In genomic region chr20:50092436-50092835, GRCh38 we compare ENCODE assay signal across 22 cellular contexts. TPM values are rescaled to one million over a fixed set of nuclear protein-coding genes. Genes with fewer than 3 reads are reported as not detected.
A peak's percentile ranks its signal among the peaks of the same experiment; 100 is the strongest.
DNase-seq lines count a peak whose midpoint lies in the region; ATAC-seq and TF ChIP-seq lines count a peak whose summit lies in the region.
"Had no signal": no experiment of that assay in that cellular context is flagged by ENCODE, and none has a peak within 500 bp of the region (broad histone marks: within the 10 kb centered on the region; RNA-seq: fewer than 3 reads in every experiment).

No MANE protein-coding gene starts in this region.

- peaks cover 7% of the 10 kb centered on the region for H3K4me1 ChIP-seq in mammary epithelial cell (ENCODE audit: insufficient read depth, low read length)
- H3K4me1 ChIP-seq in adipocyte (ENCODE audit: control insufficient read depth, insufficient read depth, low read length) = peaks cover 26% of the 10 kb centered on the region
- peaks cover 0 to 16% (median 2%) of the 10 kb centered on the region in 4 donors for H3K4me1 ChIP-seq in transverse colon
- peaks cover 0 to 45% (median 14%) of the 10 kb centered on the region in 4 donors for H3K4me1 ChIP-seq in stomach

- TF ChIP-seq POLR2A in transverse colon (IDR thresholded peaks at IDR 0.05) (no peak), stomach (IDR thresholded peaks at IDR 0.05) (no peak)

- peaks cover 21% of the 10 kb centered on the region for H3K4me1 Mint-ChIP-seq in MCF 10A (ENCODE audit: insufficient read depth, unreplicated experiment)

- WGBS in mammary epithelial cell (ENCODE audit: low coverage, missing lambda C conversion rate) = 72% methylated on average over 4 of the region's 4 CpGs
- WGBS in transverse colon (ENCODE audit: low coverage in 1 of 2), 2 donors = 41 to 57% methylated on average over 2 to 4 of the region's 4 CpGs
- WGBS in stomach, 5 donors = 59 to 80% (median 79%) methylated on average over 4 of the region's 4 CpGs

- no peak overlapping the region for H2AFZ ChIP-seq in mammary epithelial cell (ENCODE audit: low read depth, low read length)

- H3K9ac ChIP-seq in mammary epithelial cell (ENCODE audit: insufficient read depth, low read length) = no peak overlapping the region
- H3K9ac ChIP-seq in adipocyte (ENCODE audit: low read length) = no peak overlapping the region

- no peak overlapping the region for H3K27ac Mint-ChIP-seq in MCF 10A (ENCODE audit: low read depth, unreplicated experiment)
- H3K27ac Mint-ChIP-seq: CD4-positive, alpha-beta T cell had no signal

- dilution Hi-C loops in mammary epithelial cell (cut with HindIII; ENCODE audit: low sequenced_read_pairs) = loop anchor here (5.0 kb wide), 2 partner anchors 55 to 70 kb away; no protein-coding TSS in a partner anchor

- BruUV-seq in MCF 10A (replicated peaks; lab: Mats Ljungman, UMichigan) (no TSS peak), mammary epithelial cell (replicated peaks; lab: Mats Ljungman, UMichigan) (no TSS peak)

- no peaks in the 10 kb centered on the region for H3K9me3 Mint-ChIP-seq in MCF 10A (ENCODE audit: unreplicated experiment)
- H3K9me3 Mint-ChIP-seq: CD4-positive, alpha-beta T cell had no signal

- H4K20me1 ChIP-seq in mammary epithelial cell (ENCODE audit: insufficient read depth, low read length) = no peaks in the 10 kb centered on the region

- no peak overlapping the region for H3K27ac ChIP-seq in mammary epithelial cell (ENCODE audit: insufficient read depth, low read depth, low read length)
- peak overlapping the region in 3 of 4 donors; percentile 35 to 57 (median 36) for H3K27ac ChIP-seq in transverse colon
- peak overlapping the region in 1 of 5 donors; percentile 58 for H3K27ac ChIP-seq in stomach
- H3K27ac ChIP-seq: A549, SJSA1 had no signal

- H3K27me3 ChIP-seq in mammary epithelial cell (ENCODE audit: insufficient read depth, low read length) (no peaks in the 10 kb centered on the region), adipocyte (replicated peaks; ENCODE audit: control insufficient read depth, insufficient read depth, low read length) (no peaks in the 10 kb centered on the region), transverse colon (no peaks in the 10 kb centered on the region), stomach (no peaks in the 10 kb centered on the region)
- H3K27me3 ChIP-seq: dorsolateral prefrontal cortex, esophagus muscularis mucosa, SJSA1 had no signal

- TF ChIP-seq EP300 in transverse colon (IDR thresholded peaks at IDR 0.05; ENCODE audit: low read depth) (no peak), stomach (IDR thresholded peaks at IDR 0.05) (no peak)

- H3K9me3 ChIP-seq in mammary epithelial cell (replicated peaks; ENCODE audit: insufficient read depth, low read length) = no peaks in the 10 kb centered on the region
- no peaks in the 10 kb centered on the region for H3K9me3 ChIP-seq in adipocyte (ENCODE audit: control insufficient read depth, low read length)
- H3K9me3 ChIP-seq in transverse colon = no peaks in the 10 kb centered on the region
- no peaks in the 10 kb centered on the region for H3K9me3 ChIP-seq in stomach
- H3K9me3 ChIP-seq: A549, esophagus muscularis mucosa, SJSA1 had no signal

- ATAC-seq in HG03432 (IDR thresholded peaks at IDR 0.05; ENCODE audit: unreplicated experiment) (no peak), HG03565 (IDR thresholded peaks at IDR 0.05; ENCODE audit: unreplicated experiment) (no peak)
- ATAC-seq: A549 had no signal

- intact Hi-C loops in MCF 10A (cut with micrococcal nuclease) (no loop called here), mammary epithelial cell (cut with micrococcal nuclease) (no loop called here), transverse colon (cut with DNase I; ENCODE audit: low total_unique reads) (loop anchor here (2.0 kb wide), 1 partner anchor 70 kb away; no protein-coding TSS in a partner anchor), stomach (cut with DNase I; ENCODE audit: low total_unique reads) (no loop called here)

- H3K27me3 Mint-ChIP-seq in MCF 10A (ENCODE audit: insufficient read depth, unreplicated experiment) = no peaks in the 10 kb centered on the region
- H3K27me3 Mint-ChIP-seq: CD4-positive, alpha-beta T cell had no signal

- peaks cover 89% of the 10 kb centered on the region for H3K79me2 ChIP-seq in mammary epithelial cell (ENCODE audit: insufficient read depth, low read length)

- peak; percentile 34 for DNase-seq in MCF 10A (ENCODE audit: unreplicated experiment)
- no peak for DNase-seq in mammary epithelial cell
- peak; percentile 71 for DNase-seq in adipocyte (ENCODE audit: low read depth)
- peak; percentile 54 for DNase-seq in iris pigment epithelial cell (ENCODE audit: low read depth)
- DNase-seq in transverse colon = no peak
- DNase-seq in stomach = no peak
- DNase-seq: activated CD4-positive, CD25-positive, alpha-beta regulatory T cell treated with anti-CD3 and anti-CD28 coated beads, Interleukin-2, amount 50 U/mL, for 72 hours; activated CD8-positive, alpha-beta memory T cell treated with anti-CD3 and anti-CD28 coated beads, Interleukin-2, amount 50 U/mL, for 48 hours; activated naive CD4-positive, alpha-beta T cell treated with anti-CD3 and anti-CD28 coated beads, Interleukin-2, amount 50 U/mL, for 16 hours; CD4-positive, alpha-beta T cell; DND-41; dorsolateral prefrontal cortex; hippocampal formation; Karpas-422; NCI-H1417 treated with DMSO at 0.1 percent for 48 hours; stimulated activated CD4-positive, alpha-beta T cell treated with anti-CD3 and anti-CD28 coated beads, Interleukin-12 subunit alpha, Interleukin-12 subunit beta, amount 100 ng/mL, for 4 hours; stimulated activated naive CD4-positive, alpha-beta T cell treated with Interleukin-2 at 50 U/mL for 16 hours had no signal

- H3K4me3 Mint-ChIP-seq in MCF 10A (ENCODE audit: unreplicated experiment) = no peak overlapping the region
- H3K4me3 Mint-ChIP-seq: CD4-positive, alpha-beta T cell had no signal

- H3K4me3 ChIP-seq in mammary epithelial cell (replicated peaks in 1 of 3; ENCODE audit: insufficient read depth in 1 of 3, low read depth in 2 of 3, low read length in 3 of 3) (no peak overlapping the region), adipocyte (ENCODE audit: low read length) (no peak overlapping the region), transverse colon (no peak overlapping the region), stomach (no peak overlapping the region)
- H3K4me3 ChIP-seq: A549, dorsolateral prefrontal cortex, esophagus muscularis mucosa, SJSA1 had no signal

- H3K36me3 Mint-ChIP-seq in MCF 10A (ENCODE audit: insufficient read depth, unreplicated experiment) = peaks cover 68% of the 10 kb centered on the region

- TF ChIP-seq CTCF in MCF 10A (IDR thresholded peaks at IDR 0.05; ENCODE audit: unreplicated experiment) = no peak
- TF ChIP-seq CTCF in mammary epithelial cell (conservative IDR thresholded peaks at IDR 0.05 in 1 of 2, IDR thresholded peaks at IDR 0.05 in 1 of 2; ENCODE audit: extremely low read depth in 1 of 2, insufficient read depth in 1 of 2, low read depth in 1 of 2, low read length in 2 of 2) = no peak
- no peak for TF ChIP-seq CTCF in transverse colon (IDR thresholded peaks at IDR 0.05)
- no peak for TF ChIP-seq CTCF in stomach (IDR thresholded peaks at IDR 0.05)

- POLR2A ChIA-PET in MCF 10A (lab: Yijun Ruan, JAX) = interaction anchor here (0.5 to 12.9 kb wide), 3 partner anchors 11 to 61 kb away, joined by 3 to 177 read pairs (median 4); partner anchors contain the start of genes PEDS1 and UBE2V1

- H3K36me3 ChIP-seq in mammary epithelial cell (ENCODE audit: insufficient read depth, low read length) (peaks cover 22% of the 10 kb centered on the region), adipocyte (ENCODE audit: control insufficient read depth, insufficient read depth, low read length, severe bottlenecking) (peaks cover 62% of the 10 kb centered on the region), transverse colon (peaks cover 0 to 16% (median 3%) of the 10 kb centered on the region in 4 donors), stomach (peaks cover 10 to 76% (median 62%) of the 10 kb centered on the region in 4 donors)

- CTCF ChIA-PET in MCF 10A (lab: Yijun Ruan, JAX) (interaction anchor here (0.9 to 3.0 kb wide), 5 partner anchors 9 to 114 kb away, joined by 4 to 14 read pairs (median 5); no protein-coding TSS in a partner anchor), mammary epithelial cell (lab: Charles Lee; ENCODE audit: low non-redundant PET) (no interaction called here)

- no peak overlapping the region for H3K4me2 ChIP-seq in mammary epithelial cell (ENCODE audit: insufficient read depth, low read depth, low read length)
- H3K4me2 ChIP-seq: A549 had no signal

- in situ Hi-C loops in mammary epithelial cell (cut with MboI; ENCODE audit: low sequenced_read_pairs in 2 of 2) (no loop called here), transverse colon (cut with MboI; ENCODE audit: low pct_ligation_motif_present in 1 of 4, low pct_unique_long_range_greater_than_20kb in 1 of 4, low sequenced_read_pairs in 3 of 4) (no loop called here)

RNA-seq across cellular contexts. Expression of gene UBE2V1, which starts 20.5 kb away (rescaled TPM):
- 99.5 and 110 TPM in 2 replicates for total RNA-seq in MCF 10A (2022)
- 100 to 1,000 TPM in 1 of 2 donors, 10 to 100 TPM in 1; 54.8 to 119 TPM for total RNA-seq in mammary epithelial cell
- 109 TPM for polyA plus RNA-seq in mammary epithelial cell
- polyA minus RNA-seq in mammary epithelial cell = 157 TPM
- total RNA-seq in transverse colon = 100 to 1,000 TPM in 1 of 4 donors, 10 to 100 TPM in 3; 23.7 to 104 (median 62.8) TPM
- total RNA-seq in stomach = 100 to 1,000 TPM in 1 of 5 donors, 10 to 100 TPM in 4; 52.6 to 111 (median 61.8) TPM
- 10 to 100 TPM; 64.7 to 90.3 (median 80.3) TPM for polyA plus RNA-seq in stomach

Comparison
In these comparisons a context has a peak if more than half of its experiments do, and no peak if none do; other contexts are left out.
1. DNase-seq: peak in MCF 10A (single experiment), adipocyte (single experiment) and iris pigment epithelial cell (single experiment); none in mammary epithelial cell (single experiment), transverse colon (single experiment) and stomach (single experiment).